ENCODE assay signal across 13 cellular contexts in genomic region chr18:23397907-23398306, GRCh38.
"Had no signal": no experiment of that assay in that cellular context is flagged by ENCODE, and none has a peak within 500 bp of the region (broad histone marks: within the 10 kb centered on the region; RNA-seq: fewer than 3 reads in every experiment).

No MANE protein-coding gene starts in this region.

- DNase-seq: activated effector memory CD4-positive, alpha-beta T cell treated with Interleukin-2 at 50 U/mL for 16 hours; adrenal gland; effector memory CD4-positive, alpha-beta T cell; gastrocnemius medialis; heart right ventricle; left ventricle myocardium inferior; mesendoderm; SHP77 treated with DMSO at 0.1 percent for 48 hours; stimulated activated CD4-positive, alpha-beta T cell treated with anti-CD3 and anti-CD28 coated beads, Interleukin-15, amount 100 ng/mL, for 24 hours; stimulated activated CD4-positive, alpha-beta T cell treated with anti-CD3 and anti-CD28 coated beads, Interleukin-4, amount 100 ng/mL, for 24 hours; tibial artery had no signal

- H3K27me3 ChIP-seq: adrenal gland, gastrocnemius medialis, heart right ventricle, tibial artery had no signal

- H3K9me3 ChIP-seq: adrenal gland, gastrocnemius medialis, heart right ventricle, left ventricle myocardium inferior, tibial artery had no signal

- ATAC-seq: gastrocnemius medialis, heart right ventricle had no signal

- H3K27ac ChIP-seq: adrenal gland, epithelial cell of prostate, gastrocnemius medialis, heart right ventricle, left ventricle myocardium inferior, parathyroid adenoma, tibial artery had no signal
